ENCODE assay signal across 1 cellular context in genomic region chr4:20520901-20521300, GRCh38.
TF ChIP-seq lines count a peak whose summit lies in the region.

No MANE protein-coding gene starts in this region.

TF ChIP-seq in IMR-90, 13 proteins besides CTCF, POLR2A, EP300 and RAD21 (continued from another document):
- no peak for TF ChIP-seq MAZ (IDR thresholded peaks at IDR 0.05; ENCODE audit: borderline replicate concordance, low read depth, low read length)
- TF ChIP-seq RCOR1 (IDR thresholded peaks at IDR 0.05; ENCODE audit: insufficient replicate concordance, low read length), result no peak
- TF ChIP-seq RFX5 (IDR thresholded peaks at IDR 0.05; ENCODE audit: low read depth, low read length), result no peak
- peak; percentile 66; the same call in 1 of the 2 replicates for TF ChIP-seq CEBPB (IDR thresholded peaks at IDR 0.05; ENCODE audit: low read depth, low read length)
- no peak for TF ChIP-seq SMC3 (IDR thresholded peaks at IDR 0.05; ENCODE audit: low read depth, low read length)
